In genomic region chr10:124259139-124259825, GRCh38 we compare ENCODE assay signal across 12 cellular contexts.
DNase-seq lines count a peak whose midpoint lies in the region; ATAC-seq, FAIRE-seq and TF ChIP-seq lines count a peak whose summit lies in the region.
"Had no signal": no experiment of that assay in that cellular context is flagged by ENCODE, and none has a peak within 500 bp of the region (broad histone marks: within the 10 kb centered on the region; RNA-seq: fewer than 3 reads in every experiment).

No MANE protein-coding gene starts in this region.

- ATAC-seq in HepG2 = peak; percentile 86

- CTCF ChIA-PET in Caco-2 (lab: Charles Lee) = interaction anchor here (1.3 to 1.6 kb wide), 2 partner anchors 130 to 265 kb away, joined by 4 to 5 read pairs; no protein-coding TSS in a partner anchor
- CTCF ChIA-PET in HepG2 (lab: Yijun Ruan, JAX; ENCODE audit: low intra/inter-chr PET ratio, low total read pairs) = interaction anchor here (2.4 kb wide), 1 partner anchor 130 kb away, joined by 9 read pairs; no protein-coding TSS in a partner anchor

- peak; percentile 35; the same call in 1 of the 2 replicates for TF ChIP-seq RAD21 in HepG2 (CRISPR knock-in tag; IDR thresholded peaks at IDR 0.05)

- WGBS in HepG2 (ENCODE audit: low lambda C conversion rate) = 17% methylated on average over 4 of the region's 7 CpGs

- H3K27me3 ChIP-seq in Caco-2 (replicated peaks; ENCODE audit: control insufficient read depth, insufficient read depth, low read length) = no peaks in the 10 kb centered on the region
- H3K27me3 ChIP-seq in SU-DHL-6 (ENCODE audit: low read length) = no peaks in the 10 kb centered on the region
- peaks cover 8 to 46% of the 10 kb centered on the region in 2 experiments for H3K27me3 ChIP-seq in HepG2 (ENCODE audit: control insufficient read depth in 1 of 2, insufficient read depth in 2 of 2, low read length in 2 of 2)

- TF ChIP-seq CTCF in Caco-2 (IDR thresholded peaks at IDR 0.05; ENCODE audit: insufficient read depth in 1 of 2, low read depth in 1 of 2, low read length in 1 of 2, severe bottlenecking in 1 of 2, unreplicated experiment in 1 of 2) (peak in 1 of 2 experiments; percentile 32), SU-DHL-6 (IDR thresholded peaks at IDR 0.05; ENCODE audit: insufficient read depth, low read length, poor library complexity, severe bottlenecking) (peak; percentile 22), HepG2 (CRISPR knock-in tag; IDR thresholded peaks at IDR 0.05) (peak; percentile 55)

- H3K4me1 ChIP-seq in Caco-2 (no peaks in the 10 kb centered on the region), HepG2 (ENCODE audit: insufficient read depth, low read length) (no peaks in the 10 kb centered on the region)

- peaks cover 9% of the 10 kb centered on the region for H3K27me3 Mint-ChIP-seq in Caco-2 (ENCODE audit: insufficient read depth, unreplicated experiment)

- H3K4me3 ChIP-seq in Caco-2 (ENCODE audit: low read depth, low read length) (no peak overlapping the region), SU-DHL-6 (ENCODE audit: insufficient read depth, low read length, poor library complexity, severe bottlenecking) (no peak overlapping the region), HepG2 (replicated peaks in 1 of 3; ENCODE audit: insufficient read depth in 1 of 3, low read depth in 2 of 3, low read length in 3 of 3) (no peak overlapping the region)

- H3K4me2 ChIP-seq in SU-DHL-6 (ENCODE audit: low read depth, low read length, poor library complexity, severe bottlenecking) = no peak overlapping the region
- H3K4me2 ChIP-seq in HepG2 (ENCODE audit: low read depth, low read length) = no peak overlapping the region

- H3K79me2 ChIP-seq in SU-DHL-6 (ENCODE audit: insufficient read depth, low read length) = no peaks in the 10 kb centered on the region
- H3K79me2 ChIP-seq in HepG2 (ENCODE audit: insufficient read depth, low read length) = no peaks in the 10 kb centered on the region

- no peaks in the 10 kb centered on the region for H4K20me1 ChIP-seq in SU-DHL-6 (ENCODE audit: low read depth, low read length)
- H4K20me1 ChIP-seq in HepG2 (ENCODE audit: insufficient read depth, low read length) = no peaks in the 10 kb centered on the region

- H3K36me3 ChIP-seq in Caco-2 (ENCODE audit: control insufficient read depth, insufficient read depth, low read length) (no peaks in the 10 kb centered on the region), SU-DHL-6 (ENCODE audit: low read length) (no peaks in the 10 kb centered on the region), HepG2 (replicated peaks in 1 of 2; ENCODE audit: control insufficient read depth in 1 of 2, insufficient read depth in 2 of 2, low read length in 2 of 2) (no peaks in the 10 kb centered on the region)

- peak; percentile 37 for FAIRE-seq in HepG2 (lab: Jason Lieb, UNC)
- FAIRE-seq: GM18507 had no signal

- H2AFZ ChIP-seq in SU-DHL-6 (ENCODE audit: low read depth, low read length, severe bottlenecking) (no peak overlapping the region), HepG2 (ENCODE audit: low read length) (no peak overlapping the region)

- H3K4me3 Mint-ChIP-seq in Caco-2 (ENCODE audit: unreplicated experiment) = no peak overlapping the region
- H3K4me3 Mint-ChIP-seq: brain had no signal

- H3F3A ChIP-seq in SU-DHL-6 (ENCODE audit: insufficient read depth) = no peaks in the 10 kb centered on the region

- POLR2A ChIA-PET in Caco-2 (lab: Charles Lee) (no interaction called here), HepG2 (lab: Yijun Ruan, JAX) (no interaction called here)

- H3K27ac ChIP-seq in SU-DHL-6 (ENCODE audit: low read depth, low read length) (no peak overlapping the region), HepG2 (ENCODE audit: extremely low read length, insufficient read depth, low read length) (no peak overlapping the region)

- no peak for TF ChIP-seq POLR2A in HepG2 (IDR thresholded peaks at IDR 0.05; ENCODE audit: insufficient read depth in 1 of 2, low read depth in 2 of 2, low read length in 2 of 2)

- peaks cover 10% of the 10 kb centered on the region for H3K9me3 Mint-ChIP-seq in Caco-2 (ENCODE audit: unreplicated experiment)

- H3K27ac Mint-ChIP-seq in Caco-2 (ENCODE audit: unreplicated experiment) = no peak overlapping the region
- H3K27ac Mint-ChIP-seq: brain had no signal

- TF ChIP-seq EP300 in HepG2 (IDR thresholded peaks at IDR 0.05; ENCODE audit: low read depth in 2 of 2, low read length in 2 of 2) = no peak
- no peak for TF ChIP-seq EP300 in HepG2 (CRISPR knock-in tag; IDR thresholded peaks at IDR 0.05; ENCODE audit: borderline replicate concordance)

- H3K9me3 ChIP-seq in Caco-2 (no peaks in the 10 kb centered on the region), SU-DHL-6 (ENCODE audit: insufficient read depth, low read length) (no peaks in the 10 kb centered on the region), HepG2 (ENCODE audit: low read length) (no peaks in the 10 kb centered on the region)

- no peak overlapping the region for H3K9ac ChIP-seq in SU-DHL-6 (ENCODE audit: low read length)
- H3K9ac ChIP-seq in HepG2 (ENCODE audit: insufficient read depth, low read depth, low read length) = no peak overlapping the region

- no TSS peak for BruUV-seq in Caco-2 (replicated peaks; lab: Mats Ljungman, UMichigan)
- no TSS peak for BruUV-seq in HepG2 (replicated peaks; lab: Mats Ljungman, UMichigan)

- in situ Hi-C loops in HepG2 (cut with HindIII; ENCODE audit: extremely low pct_ligation_motif_present, low pct_unique_long_range_greater_than_20kb) = loop anchor here (25.0 kb wide), 1 partner anchor 272 kb away; no protein-coding TSS in a partner anchor

- DNase-seq in Caco-2 (peak; percentile 26 to 39), H4 (ENCODE audit: low spot score) (peak; percentile 18), HepG2 (ENCODE audit: low spot score) (peak; percentile 47), T1000 (lab: John Stamatoyannopoulos, UW) (no peak), NOMO-1 treated with DMSO at 0.1 percent for 48 hours (lab: John Stamatoyannopoulos, UW; ENCODE audit: unreplicated experiment) (no peak), SK-N-DZ (ENCODE audit: low spot score) (no peak)
- DNase-seq in stimulated activated CD4-positive, alpha-beta T cell treated with anti-CD3 and anti-CD28 coated beads, Interleukin-4, amount 100 ng/mL, for 1 hour = no peak
- DNase-seq: hippocampal formation, occipital lobe had no signal

- H3K4me1 Mint-ChIP-seq in Caco-2 (ENCODE audit: low read depth, unreplicated experiment) = no peaks in the 10 kb centered on the region
- H3K4me1 Mint-ChIP-seq: brain had no signal

- intact Hi-C loops in Caco-2 (cut with micrococcal nuclease; ENCODE audit: unreplicated experiment) (no loop called here), HepG2 (cut with micrococcal nuclease; ENCODE audit: unreplicated experiment) (loop anchor here (1.0 to 10.0 kb wide), 2 partner anchors 130 to 264 kb away; no protein-coding TSS in a partner anchor)

- no peaks in the 10 kb centered on the region for H3K36me3 Mint-ChIP-seq in Caco-2 (ENCODE audit: insufficient read depth, unreplicated experiment)
- H3K36me3 Mint-ChIP-seq: brain had no signal

- no peaks in the 10 kb centered on the region for H3K9me2 ChIP-seq in SU-DHL-6 (replicated peaks; ENCODE audit: insufficient read depth, low read length)

TF ChIP-seq in HepG2, 621 proteins besides CTCF, POLR2A, EP300 and RAD21:
- TF ChIP-seq STAT5B (CRISPR knock-in tag; IDR thresholded peaks at IDR 0.05) = no peak
- peak; percentile 72 for TF ChIP-seq STAG1 (CRISPR knock-in tag; IDR thresholded peaks at IDR 0.05)
- TF ChIP-seq TEF (CRISPR knock-in tag; IDR thresholded peaks at IDR 0.05) = peak; percentile 66; the same call in 1 of the 2 replicates
- no peak for TF ChIP-seq ZNF720 (CRISPR knock-in tag; IDR thresholded peaks at IDR 0.05)
- TF ChIP-seq HMGXB4 (CRISPR knock-in tag; IDR thresholded peaks at IDR 0.05; ENCODE audit: borderline replicate concordance in 1 of 2, low read depth in 1 of 2) = 0 out of 4 replicates have a peak, but pooled peaks of 1 of the 2 experiments have one; percentile 34
- no peak for TF ChIP-seq FOXA1 (IDR thresholded peaks at IDR 0.05)
- TF ChIP-seq FOXA1 (CRISPR knock-in tag; IDR thresholded peaks at IDR 0.05) = 0 out of 2 replicates have a peak, but pooled peaks have one; percentile 40
- TF ChIP-seq FOXM1 (CRISPR knock-in tag; IDR thresholded peaks at IDR 0.05) = no peak
- peak; percentile 62 for TF ChIP-seq SMC3 (IDR thresholded peaks at IDR 0.05; ENCODE audit: low read length)
- no peak for TF ChIP-seq THAP11 (CRISPR knock-in tag; IDR thresholded peaks at IDR 0.05)
- TF ChIP-seq MED8 (CRISPR knock-in tag; IDR thresholded peaks at IDR 0.05; ENCODE audit: insufficient replicate concordance) = no peak
- no peak for TF ChIP-seq ZNF292 (CRISPR knock-in tag; IDR thresholded peaks at IDR 0.05; ENCODE audit: borderline replicate concordance, low read depth)

Comparison
In these comparisons a context has a peak if more than half of its experiments do, and no peak if none do; other contexts are left out.
1. DNase-seq: peak in Caco-2 (2 of 2), H4 (single experiment) and HepG2 (single experiment); none in T1000 (single experiment), NOMO-1 treated with DMSO at 0.1 percent for 48 hours (single experiment), SK-N-DZ (single experiment) and stimulated activated CD4-positive, alpha-beta T cell treated with anti-CD3 and anti-CD28 coated beads, Interleukin-4, amount 100 ng/mL, for 1 hour (single experiment).